In genomic region chr7:53904355-53904754, GRCh38 we compare ENCODE assay signal across 1 cellular context.
TF ChIP-seq lines count a peak whose summit lies in the region.

No MANE protein-coding gene starts in this region.

TF ChIP-seq in GM23338, 12 proteins besides CTCF, POLR2A, EP300 and RAD21 (continued from another document):
- TF ChIP-seq ZNF462 (CRISPR knock-in tag; IDR thresholded peaks at IDR 0.05) (no peak), CREB1 (CRISPR knock-in tag; IDR thresholded peaks at IDR 0.05; ENCODE audit: low read depth) (no peak), EZH2 (IDR thresholded peaks at IDR 0.05; ENCODE audit: low read depth, unreplicated experiment) (no peak), EZH2phosphoT487 (IDR thresholded peaks at IDR 0.05; ENCODE audit: unreplicated experiment) (no peak), STAT1 (IDR thresholded peaks at IDR 0.05; ENCODE audit: unreplicated experiment) (no peak), ZNF331 (CRISPR knock-in tag; IDR thresholded peaks at IDR 0.05; ENCODE audit: low read depth) (no peak), JUNB (IDR thresholded peaks at IDR 0.05; ENCODE audit: unreplicated experiment) (no peak), ZNF114 (CRISPR knock-in tag; IDR thresholded peaks at IDR 0.05) (no peak), POLR2AphosphoS5 (IDR thresholded peaks at IDR 0.05; ENCODE audit: low read depth) (no peak), NANOG (IDR thresholded peaks at IDR 0.05; ENCODE audit: borderline replicate concordance) (no peak)
- TF ChIP-seq, protein P1, sequence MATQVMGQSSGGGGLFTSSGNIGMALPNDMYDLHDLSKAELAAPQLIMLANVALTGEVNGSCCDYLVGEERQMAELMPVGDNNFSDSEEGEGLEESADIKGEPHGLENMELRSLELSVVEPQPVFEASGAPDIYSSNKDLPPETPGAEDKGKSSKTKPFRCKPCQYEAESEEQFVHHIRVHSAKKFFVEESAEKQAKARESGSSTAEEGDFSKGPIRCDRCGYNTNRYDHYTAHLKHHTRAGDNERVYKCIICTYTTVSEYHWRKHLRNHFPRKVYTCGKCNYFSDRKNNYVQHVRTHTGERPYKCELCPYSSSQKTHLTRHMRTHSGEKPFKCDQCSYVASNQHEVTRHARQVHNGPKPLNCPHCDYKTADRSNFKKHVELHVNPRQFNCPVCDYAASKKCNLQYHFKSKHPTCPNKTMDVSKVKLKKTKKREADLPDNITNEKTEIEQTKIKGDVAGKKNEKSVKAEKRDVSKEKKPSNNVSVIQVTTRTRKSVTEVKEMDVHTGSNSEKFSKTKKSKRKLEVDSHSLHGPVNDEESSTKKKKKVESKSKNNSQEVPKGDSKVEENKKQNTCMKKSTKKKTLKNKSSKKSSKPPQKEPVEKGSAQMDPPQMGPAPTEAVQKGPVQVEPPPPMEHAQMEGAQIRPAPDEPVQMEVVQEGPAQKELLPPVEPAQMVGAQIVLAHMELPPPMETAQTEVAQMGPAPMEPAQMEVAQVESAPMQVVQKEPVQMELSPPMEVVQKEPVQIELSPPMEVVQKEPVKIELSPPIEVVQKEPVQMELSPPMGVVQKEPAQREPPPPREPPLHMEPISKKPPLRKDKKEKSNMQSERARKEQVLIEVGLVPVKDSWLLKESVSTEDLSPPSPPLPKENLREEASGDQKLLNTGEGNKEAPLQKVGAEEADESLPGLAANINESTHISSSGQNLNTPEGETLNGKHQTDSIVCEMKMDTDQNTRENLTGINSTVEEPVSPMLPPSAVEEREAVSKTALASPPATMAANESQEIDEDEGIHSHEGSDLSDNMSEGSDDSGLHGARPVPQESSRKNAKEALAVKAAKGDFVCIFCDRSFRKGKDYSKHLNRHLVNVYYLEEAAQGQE (IDR thresholded peaks at IDR 0.05; ENCODE audit: unreplicated experiment), result no peak
